9 cellular contexts compared by ENCODE assay signal in the genomic region with DNA sequence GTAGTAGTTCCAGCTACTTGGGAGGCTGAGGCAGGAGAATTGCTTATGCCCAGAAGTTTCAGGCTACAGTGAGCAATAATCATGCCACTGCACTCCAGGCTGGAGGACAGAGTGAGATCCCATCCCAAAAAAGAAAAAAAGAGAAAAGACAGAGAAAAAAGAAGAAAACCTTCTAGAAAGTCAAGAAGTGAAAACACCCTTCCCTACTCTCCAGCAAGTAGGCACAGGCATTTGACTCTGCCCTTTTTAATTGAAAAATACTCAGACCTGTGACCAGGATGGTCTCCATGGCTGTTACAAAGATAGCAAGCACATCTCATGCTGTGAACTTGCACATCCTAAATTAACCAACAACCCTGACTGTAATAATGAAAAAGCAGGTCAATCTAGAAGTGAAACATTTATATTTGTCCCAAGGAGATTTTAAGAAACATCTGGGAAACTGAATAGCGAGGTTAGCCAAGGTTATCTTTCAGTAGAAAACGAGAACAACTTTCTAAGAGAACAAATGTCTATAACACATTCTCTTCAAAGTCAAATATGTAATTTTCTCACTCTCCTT. TPM values are rescaled to one million over a fixed set of nuclear protein-coding genes. Genes with fewer than 3 reads are reported as not detected.
DNase-seq lines count a peak whose midpoint lies in the region; ATAC-seq and TF ChIP-seq lines count a peak whose summit lies in the region.
"Had no signal": no experiment of that assay in that cellular context is flagged by ENCODE, and none has a peak within 500 bp of the region (broad histone marks: within the 10 kb centered on the region; RNA-seq: fewer than 3 reads in every experiment).

No MANE protein-coding gene starts in this region.

- H3K9me3 Mint-ChIP-seq in activated T-helper 1 cell treated with anti-CD3 and anti-CD28 coated beads, Interleukin-12 subunit alpha, Interleukin-12 subunit beta, Interleukin-2, Interleukin-4 antibody, amounts not matched to agents 30 ng/mL and 10 ng/mL and 1 ng/mL, durations not matched to agents 14 hours and 24 hours and 36 hours = peaks cover under 1% of the 10 kb centered on the region
- peaks cover 14% of the 10 kb centered on the region for H3K9me3 Mint-ChIP-seq in nephron progenitor cell
- no peaks in the 10 kb centered on the region for H3K9me3 Mint-ChIP-seq in effector memory CD8-positive, alpha-beta T cell
- H3K9me3 Mint-ChIP-seq in activated CD8-positive, alpha-beta T cell treated with anti-CD3 and anti-CD28 coated beads, Interleukin-2, amount 10 ng/mL, durations not matched to agents 7 days and 5 days (ENCODE audit: insufficient read depth) = no peaks in the 10 kb centered on the region

- H3K27ac Mint-ChIP-seq in activated T-helper 1 cell treated with anti-CD3 and anti-CD28 coated beads, Interleukin-12 subunit alpha, Interleukin-12 subunit beta, Interleukin-2, Interleukin-4 antibody, amounts not matched to agents 30 ng/mL and 10 ng/mL and 1 ng/mL, durations not matched to agents 14 hours and 24 hours and 36 hours = no peak overlapping the region
- H3K27ac Mint-ChIP-seq in nephron progenitor cell = no peak overlapping the region
- no peak overlapping the region for H3K27ac Mint-ChIP-seq in effector memory CD8-positive, alpha-beta T cell
- no peak overlapping the region for H3K27ac Mint-ChIP-seq in activated CD8-positive, alpha-beta T cell treated with anti-CD3 and anti-CD28 coated beads, Interleukin-2, amount 10 ng/mL, durations not matched to agents 7 days and 5 days

- peaks cover 12% of the 10 kb centered on the region for H3K4me1 Mint-ChIP-seq in activated T-helper 1 cell treated with anti-CD3 and anti-CD28 coated beads, Interleukin-12 subunit alpha, Interleukin-12 subunit beta, Interleukin-2, Interleukin-4 antibody, amounts not matched to agents 30 ng/mL and 10 ng/mL and 1 ng/mL, durations not matched to agents 14 hours and 24 hours and 36 hours (ENCODE audit: low read depth)
- H3K4me1 Mint-ChIP-seq in nephron progenitor cell = peaks cover 16% of the 10 kb centered on the region
- no peaks in the 10 kb centered on the region for H3K4me1 Mint-ChIP-seq in effector memory CD8-positive, alpha-beta T cell (ENCODE audit: low read depth in 2 of 2)
- no peaks in the 10 kb centered on the region for H3K4me1 Mint-ChIP-seq in activated CD8-positive, alpha-beta T cell treated with anti-CD3 and anti-CD28 coated beads, Interleukin-2, amount 10 ng/mL, durations not matched to agents 7 days and 5 days (ENCODE audit: low read depth)

- no peak for TF ChIP-seq CTCF in nephron progenitor cell (IDR thresholded peaks at IDR 0.05)

- peaks cover 29% of the 10 kb centered on the region for H3K27me3 Mint-ChIP-seq in activated T-helper 1 cell treated with anti-CD3 and anti-CD28 coated beads, Interleukin-12 subunit alpha, Interleukin-12 subunit beta, Interleukin-2, Interleukin-4 antibody, amounts not matched to agents 30 ng/mL and 10 ng/mL and 1 ng/mL, durations not matched to agents 14 hours and 24 hours and 36 hours (ENCODE audit: insufficient read depth)
- H3K27me3 Mint-ChIP-seq in nephron progenitor cell (ENCODE audit: low read depth, poor library complexity) = peaks cover 23% of the 10 kb centered on the region
- peaks cover 8 to 32% of the 10 kb centered on the region in 2 donors for H3K27me3 Mint-ChIP-seq in effector memory CD8-positive, alpha-beta T cell
- H3K27me3 Mint-ChIP-seq in activated CD8-positive, alpha-beta T cell treated with anti-CD3 and anti-CD28 coated beads, Interleukin-2, amount 10 ng/mL, durations not matched to agents 7 days and 5 days (ENCODE audit: low read depth) = peaks cover 36% of the 10 kb centered on the region

- peak overlapping the region; percentile 37 for H3K4me3 Mint-ChIP-seq in activated T-helper 1 cell treated with anti-CD3 and anti-CD28 coated beads, Interleukin-12 subunit alpha, Interleukin-12 subunit beta, Interleukin-2, Interleukin-4 antibody, amounts not matched to agents 30 ng/mL and 10 ng/mL and 1 ng/mL, durations not matched to agents 14 hours and 24 hours and 36 hours
- H3K4me3 Mint-ChIP-seq in nephron progenitor cell = peak overlapping the region; percentile 90
- H3K4me3 Mint-ChIP-seq in effector memory CD8-positive, alpha-beta T cell = no peak overlapping the region
- H3K4me3 Mint-ChIP-seq in activated CD8-positive, alpha-beta T cell treated with anti-CD3 and anti-CD28 coated beads, Interleukin-2, amount 10 ng/mL, durations not matched to agents 7 days and 5 days = no peak overlapping the region

- CTCF ChIA-PET in activated CD8-positive, alpha-beta T cell treated with anti-CD3 and anti-CD28 coated beads, Interleukin-2, amount 10 ng/mL, durations not matched to agents 7 days and 5 days (lab: Charles Lee) = no interaction called here

- ATAC-seq in GM18867 (IDR thresholded peaks at IDR 0.05; ENCODE audit: unreplicated experiment) (peak; percentile 48), HG02759 (IDR thresholded peaks at IDR 0.05; ENCODE audit: unreplicated experiment) (peak; percentile 36), HG02852 (IDR thresholded peaks at IDR 0.05; ENCODE audit: unreplicated experiment) (no peak)
- no peak for ATAC-seq in effector memory CD8-positive, alpha-beta T cell (replicated peaks)
- ATAC-seq in activated CD8-positive, alpha-beta T cell treated with anti-CD3 and anti-CD28 coated beads, Interleukin-2, amount 10 ng/mL, durations not matched to agents 7 days and 5 days = no peak
- ATAC-seq: left colon had no signal

- intact Hi-C loops in activated T-helper 1 cell treated with anti-CD3 and anti-CD28 coated beads, Interleukin-12 subunit alpha, Interleukin-12 subunit beta, Interleukin-2, Interleukin-4 antibody, amounts not matched to agents 30 ng/mL and 10 ng/mL and 1 ng/mL, durations not matched to agents 14 hours and 24 hours and 36 hours (cut with micrococcal nuclease) = no loop called here

- DNase-seq in activated T-helper 1 cell treated with anti-CD3 and anti-CD28 coated beads, Interleukin-12 subunit alpha, Interleukin-12 subunit beta, Interleukin-2, Interleukin-4 antibody, amounts not matched to agents 30 ng/mL and 10 ng/mL and 1 ng/mL, durations not matched to agents 14 hours and 24 hours and 36 hours (ENCODE audit: low spot score) = no peak
- no peak for DNase-seq in nephron progenitor cell
- DNase-seq in effector memory CD8-positive, alpha-beta T cell = no peak
- no peak for DNase-seq in NCI-H187 treated with DMSO at 0.1 percent for 48 hours (lab: John Stamatoyannopoulos, UW)
- DNase-seq in activated CD8-positive, alpha-beta T cell treated with anti-CD3 and anti-CD28 coated beads, Interleukin-2, amount 10 ng/mL, durations not matched to agents 7 days and 5 days = no peak
- DNase-seq: left colon had no signal

- no peaks in the 10 kb centered on the region for H3K36me3 Mint-ChIP-seq in activated T-helper 1 cell treated with anti-CD3 and anti-CD28 coated beads, Interleukin-12 subunit alpha, Interleukin-12 subunit beta, Interleukin-2, Interleukin-4 antibody, amounts not matched to agents 30 ng/mL and 10 ng/mL and 1 ng/mL, durations not matched to agents 14 hours and 24 hours and 36 hours (ENCODE audit: low read depth)
- H3K36me3 Mint-ChIP-seq in nephron progenitor cell (ENCODE audit: low read depth) = no peaks in the 10 kb centered on the region
- no peaks in the 10 kb centered on the region for H3K36me3 Mint-ChIP-seq in effector memory CD8-positive, alpha-beta T cell (ENCODE audit: insufficient read depth)
- H3K36me3 Mint-ChIP-seq in activated CD8-positive, alpha-beta T cell treated with anti-CD3 and anti-CD28 coated beads, Interleukin-2, amount 10 ng/mL, durations not matched to agents 7 days and 5 days (ENCODE audit: low read depth) = no peaks in the 10 kb centered on the region

- POLR2A ChIA-PET in activated CD8-positive, alpha-beta T cell treated with anti-CD3 and anti-CD28 coated beads, Interleukin-2, amount 10 ng/mL, durations not matched to agents 7 days and 5 days (lab: Charles Lee) = interaction anchor here (0.7 kb wide), 1 partner anchor 18 kb away, joined by 3 read pairs; no protein-coding TSS in a partner anchor

RNA-seq across cellular contexts. Expression of a gene that starts 2.0 kb away (rescaled TPM):
- total RNA-seq in activated T-helper 1 cell treated with anti-CD3 and anti-CD28 coated beads, Interleukin-12 subunit alpha, Interleukin-12 subunit beta, Interleukin-2, Interleukin-4 antibody, amounts not matched to agents 30 ng/mL and 10 ng/mL and 1 ng/mL, durations not matched to agents 14 hours and 24 hours and 36 hours = 0.49 and 0.57 TPM in 2 replicates
- not detected for total RNA-seq in activated CD8-positive, alpha-beta T cell treated with anti-CD3 and anti-CD28 coated beads, Interleukin-2, amount 10 ng/mL, durations not matched to agents 7 days and 5 days

Comparison
In these comparisons a context has a peak if more than half of its experiments do, and no peak if none do; other contexts are left out.
1. ATAC-seq: peak in GM18867 (single experiment) and HG02759 (single experiment); none in effector memory CD8-positive, alpha-beta T cell (single experiment), HG02852 (single experiment) and activated CD8-positive, alpha-beta T cell treated with anti-CD3 and anti-CD28 coated beads, Interleukin-2, amount 10 ng/mL, durations not matched to agents 7 days and 5 days (single experiment).
2. H3K4me3 Mint-ChIP-seq: peak in activated T-helper 1 cell treated with anti-CD3 and anti-CD28 coated beads, Interleukin-12 subunit alpha, Interleukin-12 subunit beta, Interleukin-2, Interleukin-4 antibody, amounts not matched to agents 30 ng/mL and 10 ng/mL and 1 ng/mL, durations not matched to agents 14 hours and 24 hours and 36 hours (single experiment) and nephron progenitor cell (single experiment); none in effector memory CD8-positive, alpha-beta T cell (0 of 2) and activated CD8-positive, alpha-beta T cell treated with anti-CD3 and anti-CD28 coated beads, Interleukin-2, amount 10 ng/mL, durations not matched to agents 7 days and 5 days (single experiment).